Comparison of ENCODE assay signal across 16 cellular contexts in the genomic region with DNA sequence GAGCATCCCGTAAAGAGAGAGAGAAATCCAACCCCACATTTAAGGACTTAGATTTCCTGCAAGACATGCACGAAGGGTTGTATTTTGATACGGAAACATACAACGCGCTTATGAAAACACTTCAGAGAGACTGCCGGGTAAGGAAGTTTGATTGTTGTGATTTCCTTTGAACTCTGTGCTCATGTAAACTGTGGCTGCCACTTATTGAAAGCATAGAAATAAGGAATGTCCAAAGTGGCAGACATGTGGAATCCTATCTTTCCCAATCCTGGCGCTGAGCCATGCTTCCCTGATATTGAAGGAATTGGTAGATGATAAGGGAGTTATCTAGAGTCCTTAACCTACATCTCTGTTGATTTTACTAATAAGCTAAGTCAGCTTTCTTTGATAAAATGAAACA.
DNase-seq lines count a peak whose midpoint lies in the region; ATAC-seq, FAIRE-seq and TF ChIP-seq lines count a peak whose summit lies in the region.
"Had no signal": no experiment of that assay in that cellular context is flagged by ENCODE, and none has a peak within 500 bp of the region (broad histone marks: within the 10 kb centered on the region; RNA-seq: fewer than 3 reads in every experiment).

No MANE protein-coding gene starts in this region.

- no peaks in the 10 kb centered on the region for H3K27me3 Mint-ChIP-seq in activated T-cell treated with anti-CD3 and anti-CD28 coated beads, Interleukin-2, amount 50 U/mL, for 24 hours
- no peaks in the 10 kb centered on the region for H3K27me3 Mint-ChIP-seq in nephron (ENCODE audit: low read depth)

- H3K36me3 Mint-ChIP-seq in activated T-cell treated with anti-CD3 and anti-CD28 coated beads, Interleukin-2, amount 50 U/mL, for 24 hours (ENCODE audit: low read depth), result no peaks in the 10 kb centered on the region
- H3K36me3 Mint-ChIP-seq in nephron (ENCODE audit: low read depth), result no peaks in the 10 kb centered on the region

- no peaks in the 10 kb centered on the region for H3K27me3 ChIP-seq in brain microvascular endothelial cell (replicated peaks)

- H3K36me3 ChIP-seq in brain microvascular endothelial cell (replicated peaks), result no peaks in the 10 kb centered on the region

- no peak for TF ChIP-seq CTCF in brain microvascular endothelial cell (IDR thresholded peaks at IDR 0.05; ENCODE audit: low read depth, low read length, missing control alignments)
- no peak for TF ChIP-seq CTCF in nephron (IDR thresholded peaks at IDR 0.05; ENCODE audit: unreplicated experiment in 3 of 3)

- H3K4me3 ChIP-seq in brain microvascular endothelial cell (ENCODE audit: low read depth, low read length), result no peak overlapping the region

- H3K27ac ChIP-seq in brain microvascular endothelial cell, result no peak overlapping the region

- DNase-seq in activated T-cell treated with anti-CD3 and anti-CD28 coated beads, Interleukin-2, amount 50 U/mL, for 24 hours, result no peak
- DNase-seq in activated T-cell treated with anti-CD3 and anti-CD28 coated beads for 4 hours (no peak), GM19239 (ENCODE audit: insufficient read length, low spot score) (no peak), brain microvascular endothelial cell (peak; percentile 2), EL (no peak), HuH-7.5 (ENCODE audit: low spot score) (no peak)
- DNase-seq: activated CD8-positive, alpha-beta memory T cell treated with anti-CD3 and anti-CD28 coated beads for 24 hours; H7; NCI-H510A; nucleus accumbens; stimulated activated CD4-positive, alpha-beta T cell treated with anti-CD3 and anti-CD28 coated beads, Interleukin-2, amount 100 ng/mL, for 24 hours; trophoblast cell had no signal

- peak overlapping the region; percentile 92 for H3K27ac Mint-ChIP-seq in activated T-cell treated with anti-CD3 and anti-CD28 coated beads, Interleukin-2, amount 50 U/mL, for 24 hours
- H3K27ac Mint-ChIP-seq in nephron, result peak overlapping the region in 2 of 3 experiments; percentile 30 to 76

- H3K9me3 Mint-ChIP-seq in activated T-cell treated with anti-CD3 and anti-CD28 coated beads, Interleukin-2, amount 50 U/mL, for 24 hours, result no peaks in the 10 kb centered on the region
- H3K9me3 Mint-ChIP-seq in nephron, result no peaks in the 10 kb centered on the region

- peak; percentile 64 for FAIRE-seq in GM19239 (lab: Jason Lieb, UNC)
- FAIRE-seq: G401.6, TTC549 had no signal

- ATAC-seq in HG03457 (IDR thresholded peaks at IDR 0.05; ENCODE audit: unreplicated experiment), result no peak

- peak overlapping the region; percentile 70 for H3K4me3 Mint-ChIP-seq in activated T-cell treated with anti-CD3 and anti-CD28 coated beads, Interleukin-2, amount 50 U/mL, for 24 hours
- H3K4me3 Mint-ChIP-seq in nephron, result peak overlapping the region in 2 of 3 experiments; percentile 3 to 12

- in situ Hi-C loops in brain microvascular endothelial cell (cut with HindIII; ENCODE audit: low pct_ligation_motif_present, low sequenced_read_pairs), result no loop called here

- H3K4me1 Mint-ChIP-seq in activated T-cell treated with anti-CD3 and anti-CD28 coated beads, Interleukin-2, amount 50 U/mL, for 24 hours (ENCODE audit: low read depth), result peaks cover 41% of the 10 kb centered on the region
- peaks cover 48% of the 10 kb centered on the region for H3K4me1 Mint-ChIP-seq in nephron
